ENCODE assay signal across 12 cellular contexts in the genomic region with DNA sequence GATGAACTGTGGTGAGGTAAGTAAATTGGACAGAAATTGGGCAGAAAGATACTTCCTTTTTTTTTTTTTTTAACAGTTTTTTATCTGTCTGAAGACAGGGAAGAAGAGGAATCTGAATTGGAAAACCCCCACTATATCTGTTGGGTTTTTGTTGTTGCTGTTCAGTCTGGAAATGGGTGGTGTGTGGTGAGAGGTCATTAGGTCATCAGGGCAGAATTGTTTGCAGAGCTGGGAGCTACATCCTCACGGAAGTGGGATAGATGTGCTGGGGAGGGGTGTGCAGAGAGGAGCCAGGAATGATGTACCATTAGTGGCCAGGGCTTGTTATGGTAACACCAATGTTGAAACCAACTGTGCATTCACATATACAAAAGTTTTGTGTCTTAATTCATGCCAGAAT. TPM values are rescaled to one million over a fixed set of nuclear protein-coding genes. Genes with fewer than 3 reads are reported as not detected.
DNase-seq lines count a peak whose midpoint lies in the region; ATAC-seq and TF ChIP-seq lines count a peak whose summit lies in the region.
"Had no signal": no experiment of that assay in that cellular context is flagged by ENCODE, and none has a peak within 500 bp of the region (broad histone marks: within the 10 kb centered on the region; RNA-seq: fewer than 3 reads in every experiment).

No MANE protein-coding gene starts in this region.

- H3K27ac Mint-ChIP-seq in activated naive CD4-positive, alpha-beta T cell treated with anti-CD3 and anti-CD28 coated beads for 36 hours: peak overlapping the region; percentile 61
- no peak overlapping the region for H3K27ac Mint-ChIP-seq in activated naive CD4-positive, alpha-beta T cell treated with anti-CD3 and anti-CD28 coated beads, Interleukin-2, amount 50 U/mL, for 72 hours
- peak overlapping the region; percentile 1 to 39 for H3K27ac Mint-ChIP-seq in effector memory CD8-positive, alpha-beta T cell
- H3K27ac Mint-ChIP-seq in progenitor cell of endocrine pancreas: peak overlapping the region; percentile 25
- H3K27ac Mint-ChIP-seq in naive thymus-derived CD4-positive, alpha-beta T cell: peak overlapping the region in 2 of 9 donors; percentile 5 to 28

- no peaks in the 10 kb centered on the region for H3K27me3 Mint-ChIP-seq in activated naive CD4-positive, alpha-beta T cell treated with anti-CD3 and anti-CD28 coated beads for 36 hours (ENCODE audit: low read depth)
- no peaks in the 10 kb centered on the region for H3K27me3 Mint-ChIP-seq in effector memory CD8-positive, alpha-beta T cell
- H3K27me3 Mint-ChIP-seq in progenitor cell of endocrine pancreas: no peaks in the 10 kb centered on the region
- H3K27me3 Mint-ChIP-seq in naive thymus-derived CD4-positive, alpha-beta T cell: no peaks in the 10 kb centered on the region

- H3K4me3 Mint-ChIP-seq in activated naive CD4-positive, alpha-beta T cell treated with anti-CD3 and anti-CD28 coated beads for 36 hours: no peak overlapping the region
- H3K4me3 Mint-ChIP-seq in effector memory CD8-positive, alpha-beta T cell: peak overlapping the region; percentile 13 to 32
- no peak overlapping the region for H3K4me3 Mint-ChIP-seq in progenitor cell of endocrine pancreas (ENCODE audit: low read depth)
- peak overlapping the region in 5 of 10 donors; percentile 5 to 98 (median 41) for H3K4me3 Mint-ChIP-seq in naive thymus-derived CD4-positive, alpha-beta T cell

- H3K27ac ChIP-seq in RWPE2 (ENCODE audit: poor library complexity, severe bottlenecking) (peak overlapping the region; percentile 24), prostate gland (no peak overlapping the region)
- no peak overlapping the region for H3K27ac ChIP-seq in naive thymus-derived CD4-positive, alpha-beta T cell (ENCODE audit: low read depth, low read length)
- H3K27ac ChIP-seq: SJSA1 had no signal

- peaks cover 13% of the 10 kb centered on the region for H3K36me3 Mint-ChIP-seq in activated naive CD4-positive, alpha-beta T cell treated with anti-CD3 and anti-CD28 coated beads for 36 hours (ENCODE audit: low read depth)
- peaks cover 0 to 38% of the 10 kb centered on the region in 2 donors for H3K36me3 Mint-ChIP-seq in activated naive CD4-positive, alpha-beta T cell treated with anti-CD3 and anti-CD28 coated beads, Interleukin-2, amount 50 U/mL, for 72 hours
- H3K36me3 Mint-ChIP-seq in effector memory CD8-positive, alpha-beta T cell (ENCODE audit: insufficient read depth): peaks cover 12% of the 10 kb centered on the region
- H3K36me3 Mint-ChIP-seq in progenitor cell of endocrine pancreas (ENCODE audit: insufficient read depth): peaks cover 21% of the 10 kb centered on the region
- H3K36me3 Mint-ChIP-seq in naive thymus-derived CD4-positive, alpha-beta T cell: peaks cover 4 to 36% (median 26%) of the 10 kb centered on the region in 5 donors

- 52% methylated on average over 1 of the region's 1 CpG for WGBS in prostate gland

- H3K9me3 ChIP-seq in RWPE2 (ENCODE audit: severe bottlenecking): no peaks in the 10 kb centered on the region
- H3K9me3 ChIP-seq in prostate gland: no peaks in the 10 kb centered on the region
- no peaks in the 10 kb centered on the region for H3K9me3 ChIP-seq in naive thymus-derived CD4-positive, alpha-beta T cell (ENCODE audit: control insufficient read depth in 2 of 3, low read length in 3 of 3)
- H3K9me3 ChIP-seq: SJSA1 had no signal

- no peak for TF ChIP-seq POLR2A in prostate gland (IDR thresholded peaks at IDR 0.05)

- peaks cover 73% of the 10 kb centered on the region for H3K4me1 Mint-ChIP-seq in activated naive CD4-positive, alpha-beta T cell treated with anti-CD3 and anti-CD28 coated beads for 36 hours (ENCODE audit: low read depth)
- peaks cover 66 to 78% of the 10 kb centered on the region in 2 donors for H3K4me1 Mint-ChIP-seq in effector memory CD8-positive, alpha-beta T cell (ENCODE audit: low read depth in 2 of 2)
- H3K4me1 Mint-ChIP-seq in progenitor cell of endocrine pancreas (ENCODE audit: low read depth): peaks cover 36% of the 10 kb centered on the region
- H3K4me1 Mint-ChIP-seq in naive thymus-derived CD4-positive, alpha-beta T cell: peaks cover 54 to 100% (median 93%) of the 10 kb centered on the region in 7 donors

- H3K4me3 ChIP-seq in RWPE2 (ENCODE audit: severe bottlenecking): no peak overlapping the region
- no peak overlapping the region for H3K4me3 ChIP-seq in prostate gland
- H3K4me3 ChIP-seq in naive thymus-derived CD4-positive, alpha-beta T cell (ENCODE audit: low read length): no peak overlapping the region
- H3K4me3 ChIP-seq: SJSA1 had no signal

- no peaks in the 10 kb centered on the region; the same call in 1 of the 2 replicates for H3K36me3 ChIP-seq in RWPE2 (ENCODE audit: low read depth)
- H3K36me3 ChIP-seq in prostate gland: no peaks in the 10 kb centered on the region
- peaks cover 0 to 11% (median 0%) of the 10 kb centered on the region in 3 experiments for H3K36me3 ChIP-seq in naive thymus-derived CD4-positive, alpha-beta T cell (ENCODE audit: control insufficient read depth in 2 of 3, insufficient read depth in 3 of 3, low read length in 3 of 3)

- CTCF ChIA-PET in activated naive CD4-positive, alpha-beta T cell treated with anti-CD3 and anti-CD28 coated beads for 36 hours (lab: Charles Lee): no interaction called here
- CTCF ChIA-PET in naive thymus-derived CD4-positive, alpha-beta T cell (lab: Charles Lee): no interaction called here

- H3K27me3 ChIP-seq in RWPE2 (ENCODE audit: insufficient read depth, poor library complexity, severe bottlenecking) (no peaks in the 10 kb centered on the region), prostate gland (replicated peaks; ENCODE audit: insufficient read depth) (no peaks in the 10 kb centered on the region)
- no peaks in the 10 kb centered on the region for H3K27me3 ChIP-seq in naive thymus-derived CD4-positive, alpha-beta T cell (ENCODE audit: control insufficient read depth in 2 of 2, insufficient read depth in 2 of 2, low read length in 2 of 2)
- H3K27me3 ChIP-seq: SJSA1 had no signal

- DNase-seq in activated naive CD4-positive, alpha-beta T cell treated with anti-CD3 and anti-CD28 coated beads for 36 hours: no peak
- DNase-seq in activated naive CD4-positive, alpha-beta T cell treated with anti-CD3 and anti-CD28 coated beads, Interleukin-2, amount 50 U/mL, for 72 hours (ENCODE audit: low spot score in 2 of 2): no peak
- DNase-seq in RWPE2 (ENCODE audit: low spot score) (no peak), progenitor cell of endocrine pancreas (ENCODE audit: low spot score, unreplicated experiment) (no peak), prostate gland (ENCODE audit: low spot score) (no peak)
- no peak for DNase-seq in effector memory CD8-positive, alpha-beta T cell
- no peak for DNase-seq in naive thymus-derived CD4-positive, alpha-beta T cell
- DNase-seq: activated CD4-positive, alpha-beta T cell treated with anti-CD3 and anti-CD28 coated beads for 4 hours; activated gamma-delta T cell; NCI-H510A had no signal

- POLR2A ChIA-PET in naive thymus-derived CD4-positive, alpha-beta T cell (lab: Charles Lee): interaction anchor here (0.7 kb wide), 1 partner anchor 1761 kb away, joined by 3 read pairs; no protein-coding TSS in a partner anchor

- intact Hi-C loops in activated naive CD4-positive, alpha-beta T cell treated with anti-CD3 and anti-CD28 coated beads for 36 hours (cut with micrococcal nuclease): no loop called here
- intact Hi-C loops in prostate gland (cut with DNase I): no loop called here
- intact Hi-C loops in naive thymus-derived CD4-positive, alpha-beta T cell (cut with micrococcal nuclease): no loop called here

- H3K4me1 ChIP-seq in RWPE2 (ENCODE audit: insufficient read depth, poor library complexity, severe bottlenecking) (peaks cover 34% of the 10 kb centered on the region), prostate gland (replicated peaks) (no peaks in the 10 kb centered on the region)
- H3K4me1 ChIP-seq in naive thymus-derived CD4-positive, alpha-beta T cell (ENCODE audit: control insufficient read depth in 2 of 2, insufficient read depth in 2 of 2, low read length in 2 of 2): peaks cover 21 to 28% of the 10 kb centered on the region in 2 donors

- ATAC-seq in activated naive CD4-positive, alpha-beta T cell treated with anti-CD3 and anti-CD28 coated beads, Interleukin-2, amount 50 U/mL, for 72 hours: no peak
- ATAC-seq in RWPE2 (ENCODE audit: low read depth): no peak
- no peak for ATAC-seq in effector memory CD8-positive, alpha-beta T cell (replicated peaks)
- no peak for ATAC-seq in GM21381 (IDR thresholded peaks at IDR 0.05; ENCODE audit: unreplicated experiment)
- no peak for ATAC-seq in naive thymus-derived CD4-positive, alpha-beta T cell

- TF ChIP-seq CTCF in RWPE2 (IDR thresholded peaks at IDR 0.05; ENCODE audit: poor library complexity, severe bottlenecking) (no peak), progenitor cell of endocrine pancreas (IDR thresholded peaks at IDR 0.05; ENCODE audit: unreplicated experiment) (no peak), prostate gland (IDR thresholded peaks at IDR 0.05) (no peak)

- H3K9me3 Mint-ChIP-seq in activated naive CD4-positive, alpha-beta T cell treated with anti-CD3 and anti-CD28 coated beads for 36 hours: no peaks in the 10 kb centered on the region
- no peaks in the 10 kb centered on the region for H3K9me3 Mint-ChIP-seq in activated naive CD4-positive, alpha-beta T cell treated with anti-CD3 and anti-CD28 coated beads, Interleukin-2, amount 50 U/mL, for 72 hours
- no peaks in the 10 kb centered on the region for H3K9me3 Mint-ChIP-seq in effector memory CD8-positive, alpha-beta T cell
- peaks cover 17% of the 10 kb centered on the region for H3K9me3 Mint-ChIP-seq in progenitor cell of endocrine pancreas (ENCODE audit: low read depth)
- peaks cover 0 to 5% (median 2%) of the 10 kb centered on the region in 11 donors for H3K9me3 Mint-ChIP-seq in naive thymus-derived CD4-positive, alpha-beta T cell

RNA-seq across cellular contexts. Expression of a gene that starts 12.3 kb away (rescaled TPM):
- 10 to 100 TPM; 24.7 to 27.8 TPM for total RNA-seq in activated naive CD4-positive, alpha-beta T cell treated with anti-CD3 and anti-CD28 coated beads for 36 hours
- 10 to 100 TPM; 20.9 to 32.7 TPM for total RNA-seq in activated naive CD4-positive, alpha-beta T cell treated with anti-CD3 and anti-CD28 coated beads, Interleukin-2, amount 50 U/mL, for 72 hours
- total RNA-seq in progenitor cell of endocrine pancreas: 48.8 and 50.3 TPM in 2 replicates
- 10 to 100 TPM; 30.4 to 49.3 TPM for total RNA-seq in prostate gland
- total RNA-seq in naive thymus-derived CD4-positive, alpha-beta T cell: 10 to 100 TPM; 51.0 to 67.4 (median 56.5) TPM
- 10 to 100 TPM in 1 of 2 donors, 1 to 10 TPM in 1; 9.6 to 21.0 TPM for polyA plus RNA-seq in naive thymus-derived CD4-positive, alpha-beta T cell

Comparison
In these comparisons a context has a peak if more than half of its experiments do, and no peak if none do; other contexts are left out.
1. H3K27ac Mint-ChIP-seq: peak in activated naive CD4-positive, alpha-beta T cell treated with anti-CD3 and anti-CD28 coated beads for 36 hours (single experiment), effector memory CD8-positive, alpha-beta T cell (2 of 2) and progenitor cell of endocrine pancreas (single experiment); none in activated naive CD4-positive, alpha-beta T cell treated with anti-CD3 and anti-CD28 coated beads, Interleukin-2, amount 50 U/mL, for 72 hours (0 of 2).
2. H3K4me3 Mint-ChIP-seq: peak in effector memory CD8-positive, alpha-beta T cell (2 of 2); none in activated naive CD4-positive, alpha-beta T cell treated with anti-CD3 and anti-CD28 coated beads for 36 hours (single experiment) and progenitor cell of endocrine pancreas (single experiment).